In the genomic region with DNA sequence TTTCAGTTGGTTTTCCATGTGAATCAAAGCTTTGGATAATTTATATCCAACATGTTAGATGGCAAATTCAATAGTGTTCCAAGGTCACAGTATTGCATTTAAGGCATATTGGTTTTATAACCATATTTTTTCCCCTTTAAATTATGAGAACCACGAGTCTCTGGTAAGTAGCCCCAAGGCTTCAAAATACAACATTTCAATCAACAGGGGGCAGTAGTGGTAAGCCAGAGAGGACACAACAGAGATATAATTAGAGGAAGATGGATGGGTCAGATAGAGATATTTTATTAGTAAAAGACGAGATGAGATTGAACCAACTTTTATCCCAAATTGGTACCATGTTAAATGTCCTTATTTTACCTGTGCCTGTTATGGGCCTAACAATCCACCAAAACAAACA, we compare ENCODE assay signal across 12 cellular contexts. TPM values are rescaled to one million over a fixed set of nuclear protein-coding genes. Genes with fewer than 3 reads are reported as not detected.
DNase-seq lines count a peak whose midpoint lies in the region; ATAC-seq, FAIRE-seq and TF ChIP-seq lines count a peak whose summit lies in the region.
"Had no signal": no experiment of that assay in that cellular context is flagged by ENCODE, and none has a peak within 500 bp of the region (broad histone marks: within the 10 kb centered on the region; RNA-seq: fewer than 3 reads in every experiment).

No MANE protein-coding gene starts in this region.

- no peaks in the 10 kb centered on the region for H3K36me3 Mint-ChIP-seq in GM23338 (ENCODE audit: low read depth)
- H3K36me3 Mint-ChIP-seq in activated T-helper 17 cell treated with anti-CD3 and anti-CD28 coated beads, Interleukin-2, amount 50 U/mL, for 72 hours (ENCODE audit: low read depth), result no peaks in the 10 kb centered on the region

- H3K4me2 ChIP-seq in GM23338, result no peak overlapping the region

- no peaks in the 10 kb centered on the region for H3K27me3 ChIP-seq in BE2C
- H3K27me3 ChIP-seq in GM23338 (ENCODE audit: insufficient read depth), result no peaks in the 10 kb centered on the region
- H3K27me3 ChIP-seq in WERI-Rb-1 (ENCODE audit: insufficient read depth, low read depth, severe bottlenecking), result no peaks in the 10 kb centered on the region
- H3K27me3 ChIP-seq: suprapubic skin had no signal

- peaks cover 14% of the 10 kb centered on the region for H3K4me1 Mint-ChIP-seq in GM23338
- H3K4me1 Mint-ChIP-seq in activated T-helper 17 cell treated with anti-CD3 and anti-CD28 coated beads, Interleukin-2, amount 50 U/mL, for 72 hours, result no peaks in the 10 kb centered on the region
- H3K4me1 Mint-ChIP-seq: activated CD4-positive, alpha-beta T cell treated with anti-CD3 and anti-CD28 coated beads for 36 hours had no signal

- 0 out of 2 replicates have a peak, but pooled peaks cover 3% of the 10 kb centered on the region for H3K9me2 ChIP-seq in GM23338 (ENCODE audit: insufficient read depth)

- H3K4me1 ChIP-seq in BE2C, result peaks cover 2% of the 10 kb centered on the region; the same call in 1 of the 2 replicates
- no peaks in the 10 kb centered on the region for H3K4me1 ChIP-seq in GM23338 (ENCODE audit: insufficient read depth)
- H3K4me1 ChIP-seq in kidney (ENCODE audit: control insufficient read depth in 1 of 2, insufficient read depth in 1 of 2, low read depth in 1 of 2, low read length in 2 of 2), result no peaks in the 10 kb centered on the region
- H3K4me1 ChIP-seq: suprapubic skin had no signal

- no peak overlapping the region for H3K27ac ChIP-seq in GM23338 (ENCODE audit: low read depth)
- no peak overlapping the region for H3K27ac ChIP-seq in WERI-Rb-1
- no peak overlapping the region for H3K27ac ChIP-seq in kidney (ENCODE audit: low read depth in 2 of 2, low read length in 2 of 2)
- H3K27ac ChIP-seq: suprapubic skin had no signal

- no peaks in the 10 kb centered on the region for H3K27me3 Mint-ChIP-seq in GM23338 (ENCODE audit: insufficient read depth, low read depth, poor library complexity)
- H3K27me3 Mint-ChIP-seq in activated T-helper 17 cell treated with anti-CD3 and anti-CD28 coated beads, Interleukin-2, amount 50 U/mL, for 72 hours, result no peaks in the 10 kb centered on the region
- H3K27me3 Mint-ChIP-seq: activated CD4-positive, alpha-beta T cell treated with anti-CD3 and anti-CD28 coated beads for 36 hours had no signal

- FAIRE-seq in kidney (lab: Jason Lieb, UNC), result no peak

- H3K36me3 ChIP-seq in BE2C (no peaks in the 10 kb centered on the region), GM23338 (ENCODE audit: insufficient read depth) (no peaks in the 10 kb centered on the region), WERI-Rb-1 (no peaks in the 10 kb centered on the region), kidney (ENCODE audit: control insufficient read depth in 1 of 2, insufficient read depth in 2 of 2, low read length in 2 of 2) (peaks cover 0 to 2% of the 10 kb centered on the region in 2 donors)
- H3K36me3 ChIP-seq: suprapubic skin had no signal

- H3K9me3 ChIP-seq in BE2C (no peaks in the 10 kb centered on the region), WERI-Rb-1 (ENCODE audit: severe bottlenecking) (no peaks in the 10 kb centered on the region), kidney (ENCODE audit: control insufficient read depth in 1 of 2, low read length in 2 of 2) (no peaks in the 10 kb centered on the region)
- H3K9me3 ChIP-seq: suprapubic skin had no signal

- ATAC-seq in GM23338, result no peak; the same call in 2 of the 3 replicates
- ATAC-seq in activated T-helper 17 cell treated with anti-CD3 and anti-CD28 coated beads, Interleukin-2, amount 50 U/mL, for 72 hours (replicated peaks), result no peak
- ATAC-seq: activated CD4-positive, alpha-beta T cell treated with anti-CD3 and anti-CD28 coated beads for 36 hours had no signal

- intact Hi-C loops in kidney (cut with DNase I), result no loop called here

- no peak overlapping the region; the same call in 1 of the 2 replicates for H2AFZ ChIP-seq in GM23338

- H3F3A ChIP-seq in GM23338 (replicated peaks; ENCODE audit: low read depth), result no peaks in the 10 kb centered on the region

- H4K20me1 ChIP-seq in GM23338 (replicated peaks; ENCODE audit: insufficient read depth), result no peaks in the 10 kb centered on the region

- H3K79me2 ChIP-seq in GM23338 (replicated peaks; ENCODE audit: insufficient read depth), result no peaks in the 10 kb centered on the region

- DNase-seq in BE2C (no peak), GM23338 (ENCODE audit: low spot score) (peak; percentile 48), WERI-Rb-1 (no peak), kidney (no peak), NCI-H2227 treated with DMSO at 0.1 percent for 48 hours (lab: John Stamatoyannopoulos, UW) (no peak), islet precursor cell (no peak), NCI-H187 treated with DMSO at 0.1 percent for 48 hours (lab: John Stamatoyannopoulos, UW) (no peak)
- DNase-seq: activated CD4-positive, alpha-beta T cell treated with anti-CD3 and anti-CD28 coated beads for 36 hours; activated naive CD4-positive, alpha-beta T cell; NCI-H1105 treated with DMSO at 0.1 percent for 48 hours had no signal

- H3K9me3 Mint-ChIP-seq in GM23338, result no peaks in the 10 kb centered on the region; the same call in 2 of the 3 replicates
- H3K9me3 Mint-ChIP-seq in activated T-helper 17 cell treated with anti-CD3 and anti-CD28 coated beads, Interleukin-2, amount 50 U/mL, for 72 hours, result no peaks in the 10 kb centered on the region

- H3K4me3 ChIP-seq in BE2C (ENCODE audit: low read depth, low read length) (no peak overlapping the region), GM23338 (no peak overlapping the region), WERI-Rb-1 (ENCODE audit: low read depth, low read length) (no peak overlapping the region), kidney (ENCODE audit: low read length in 2 of 2) (no peak overlapping the region)
- H3K4me3 ChIP-seq: suprapubic skin had no signal

- H3K27ac Mint-ChIP-seq in GM23338, result no peak overlapping the region
- no peak overlapping the region for H3K27ac Mint-ChIP-seq in activated T-helper 17 cell treated with anti-CD3 and anti-CD28 coated beads, Interleukin-2, amount 50 U/mL, for 72 hours
- H3K27ac Mint-ChIP-seq: activated CD4-positive, alpha-beta T cell treated with anti-CD3 and anti-CD28 coated beads for 36 hours had no signal

- no peak overlapping the region for H3K9ac ChIP-seq in kidney (ENCODE audit: low read length in 2 of 2)

- no peak overlapping the region for H3K4me3 Mint-ChIP-seq in GM23338
- H3K4me3 Mint-ChIP-seq in activated T-helper 17 cell treated with anti-CD3 and anti-CD28 coated beads, Interleukin-2, amount 50 U/mL, for 72 hours, result no peak overlapping the region
- H3K4me3 Mint-ChIP-seq: activated CD4-positive, alpha-beta T cell treated with anti-CD3 and anti-CD28 coated beads for 36 hours had no signal

- TF ChIP-seq CTCF in BE2C (IDR thresholded peaks at IDR 0.05; ENCODE audit: low read depth, low read length), result peak; percentile 51
- TF ChIP-seq CTCF in GM23338 (conservative IDR thresholded peaks at IDR 0.05; ENCODE audit: low read depth in 2 of 2), result peak; percentile 55 to 66
- TF ChIP-seq CTCF in WERI-Rb-1 (IDR thresholded peaks at IDR 0.05; ENCODE audit: low read depth, low read length), result 0 out of 2 replicates have a peak, but pooled peaks have one; percentile 1
- peak; percentile 13 for TF ChIP-seq CTCF in kidney (IDR thresholded peaks at IDR 0.05; ENCODE audit: borderline replicate concordance, extremely low read depth, insufficient read depth)

TF ChIP-seq in GM23338, 12 proteins besides CTCF, POLR2A, EP300 and RAD21 (continues in another document):
- TF ChIP-seq, protein P1, sequence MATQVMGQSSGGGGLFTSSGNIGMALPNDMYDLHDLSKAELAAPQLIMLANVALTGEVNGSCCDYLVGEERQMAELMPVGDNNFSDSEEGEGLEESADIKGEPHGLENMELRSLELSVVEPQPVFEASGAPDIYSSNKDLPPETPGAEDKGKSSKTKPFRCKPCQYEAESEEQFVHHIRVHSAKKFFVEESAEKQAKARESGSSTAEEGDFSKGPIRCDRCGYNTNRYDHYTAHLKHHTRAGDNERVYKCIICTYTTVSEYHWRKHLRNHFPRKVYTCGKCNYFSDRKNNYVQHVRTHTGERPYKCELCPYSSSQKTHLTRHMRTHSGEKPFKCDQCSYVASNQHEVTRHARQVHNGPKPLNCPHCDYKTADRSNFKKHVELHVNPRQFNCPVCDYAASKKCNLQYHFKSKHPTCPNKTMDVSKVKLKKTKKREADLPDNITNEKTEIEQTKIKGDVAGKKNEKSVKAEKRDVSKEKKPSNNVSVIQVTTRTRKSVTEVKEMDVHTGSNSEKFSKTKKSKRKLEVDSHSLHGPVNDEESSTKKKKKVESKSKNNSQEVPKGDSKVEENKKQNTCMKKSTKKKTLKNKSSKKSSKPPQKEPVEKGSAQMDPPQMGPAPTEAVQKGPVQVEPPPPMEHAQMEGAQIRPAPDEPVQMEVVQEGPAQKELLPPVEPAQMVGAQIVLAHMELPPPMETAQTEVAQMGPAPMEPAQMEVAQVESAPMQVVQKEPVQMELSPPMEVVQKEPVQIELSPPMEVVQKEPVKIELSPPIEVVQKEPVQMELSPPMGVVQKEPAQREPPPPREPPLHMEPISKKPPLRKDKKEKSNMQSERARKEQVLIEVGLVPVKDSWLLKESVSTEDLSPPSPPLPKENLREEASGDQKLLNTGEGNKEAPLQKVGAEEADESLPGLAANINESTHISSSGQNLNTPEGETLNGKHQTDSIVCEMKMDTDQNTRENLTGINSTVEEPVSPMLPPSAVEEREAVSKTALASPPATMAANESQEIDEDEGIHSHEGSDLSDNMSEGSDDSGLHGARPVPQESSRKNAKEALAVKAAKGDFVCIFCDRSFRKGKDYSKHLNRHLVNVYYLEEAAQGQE (IDR thresholded peaks at IDR 0.05; ENCODE audit: unreplicated experiment), result no peak
- TF ChIP-seq, protein P2, sequence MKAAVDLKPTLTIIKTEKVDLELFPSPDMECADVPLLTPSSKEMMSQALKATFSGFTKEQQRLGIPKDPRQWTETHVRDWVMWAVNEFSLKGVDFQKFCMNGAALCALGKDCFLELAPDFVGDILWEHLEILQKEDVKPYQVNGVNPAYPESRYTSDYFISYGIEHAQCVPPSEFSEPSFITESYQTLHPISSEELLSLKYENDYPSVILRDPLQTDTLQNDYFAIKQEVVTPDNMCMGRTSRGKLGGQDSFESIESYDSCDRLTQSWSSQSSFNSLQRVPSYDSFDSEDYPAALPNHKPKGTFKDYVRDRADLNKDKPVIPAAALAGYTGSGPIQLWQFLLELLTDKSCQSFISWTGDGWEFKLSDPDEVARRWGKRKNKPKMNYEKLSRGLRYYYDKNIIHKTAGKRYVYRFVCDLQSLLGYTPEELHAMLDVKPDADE (IDR thresholded peaks at IDR 0.05), result no peak
- no peak for TF ChIP-seq JUNB (IDR thresholded peaks at IDR 0.05; ENCODE audit: unreplicated experiment)
- no peak for TF ChIP-seq CREB1 (CRISPR knock-in tag; IDR thresholded peaks at IDR 0.05; ENCODE audit: low read depth)
- TF ChIP-seq ZNF114 (CRISPR knock-in tag; IDR thresholded peaks at IDR 0.05), result no peak
- TF ChIP-seq EZH2 (IDR thresholded peaks at IDR 0.05; ENCODE audit: low read depth, unreplicated experiment), result no peak

RNA-seq across cellular contexts. Expression of gene KL, which starts 53.1 kb away (rescaled TPM):
- not detected for polyA plus RNA-seq in BE2C (2012; ENCODE audit: insufficient read depth, insufficient read length, low read depth)
- total RNA-seq in GM23338 (2014; rRNA removed; shearing (Covaris generic)), result 0.03 TPM in 1 of 2 replicates, not detected in the other
- polyA plus RNA-seq in GM23338 (2016; fragmentation: Nextera tagmentation; extraction: Ambion mirVana) (0.07 TPM in 1 of 2 replicates, not detected in the other), kidney (ENCODE audit: insufficient read depth, low read depth, low replicate concordance) (47.4 TPM)
- total RNA-seq in kidney, result 12.5 TPM
- under 1 TPM in 1 of 2 donors, not detected in 1; 0.08 TPM for total RNA-seq in activated T-helper 17 cell treated with anti-CD3 and anti-CD28 coated beads, Interleukin-2, amount 50 U/mL, for 72 hours

Comparison
In these comparisons a context has a peak if more than half of its experiments do, and no peak if none do; other contexts are left out.
1. CTCF ChIP-seq: peak in every context shown above with its lines; median percentile 60 in GM23338; 51 in BE2C; 13 in kidney; 1 in WERI-Rb-1.
2. RNA of gene KL, which starts 53.1 kb away (total RNA-seq): 12.5 TPM in kidney (single experiment); 0.08 TPM in activated T-helper 17 cell treated with anti-CD3 and anti-CD28 coated beads, Interleukin-2, amount 50 U/mL, for 72 hours and 0.03 TPM in GM23338; every median in the first group is over 10 times any median in the second.